Comparison of ENCODE assay signal across 2 cellular contexts in genomic region chr5:72079288-72079687, GRCh38.
TF ChIP-seq lines count a peak whose summit lies in the region.

No MANE protein-coding gene starts in this region.

TF ChIP-seq in HCT116, 20 proteins besides CTCF, POLR2A, EP300 and RAD21:
- TF ChIP-seq EZH2phosphoT487 (IDR thresholded peaks at IDR 0.05; ENCODE audit: borderline replicate concordance) (no peak), ELF1 (IDR thresholded peaks at IDR 0.05; ENCODE audit: borderline replicate concordance, low read depth) (no peak), CEBPB (IDR thresholded peaks at IDR 0.05; ENCODE audit: low read depth) (no peak), SIN3A (IDR thresholded peaks at IDR 0.05; ENCODE audit: low read depth) (no peak), REST (IDR thresholded peaks at IDR 0.05; ENCODE audit: low read depth) (no peak), SP1 (IDR thresholded peaks at IDR 0.05; ENCODE audit: low read depth) (no peak), EZH2 (IDR thresholded peaks at IDR 0.05) (no peak), MAX (IDR thresholded peaks at IDR 0.05) (no peak), CBX3 (IDR thresholded peaks at IDR 0.05; ENCODE audit: low read depth) (no peak), JUND (IDR thresholded peaks at IDR 0.05) (no peak)

TF ChIP-seq in GM12878, 131 proteins besides CTCF, POLR2A, EP300 and RAD21:
- TF ChIP-seq PKNOX1 (IDR thresholded peaks at IDR 0.05): 0 out of 2 replicates have a peak, but pooled peaks have one; percentile 29
- 0 out of 3 replicates have a peak, but pooled peaks of 1 of the 2 experiments have one; percentile 25 for TF ChIP-seq EGR1 (IDR thresholded peaks at IDR 0.05; ENCODE audit: borderline replicate concordance in 1 of 2, low read depth in 2 of 2, low read length in 2 of 2)
- peak; percentile 55 for TF ChIP-seq MEF2B (IDR thresholded peaks at IDR 0.05; ENCODE audit: partially characterized antibody, poor library complexity, severe bottlenecking)
- TF ChIP-seq BMI1 (IDR thresholded peaks at IDR 0.05; ENCODE audit: borderline replicate concordance): no peak
